Comparison of ENCODE assay signal across 10 cellular contexts in genomic region chr16:1774456-1774795, GRCh38. TPM values are rescaled to one million over a fixed set of nuclear protein-coding genes. Genes with fewer than 3 reads are reported as not detected.
DNase-seq lines count a peak whose midpoint lies in the region; FAIRE-seq and TF ChIP-seq lines count a peak whose summit lies in the region.
"Had no signal": no experiment of that assay in that cellular context is flagged by ENCODE, and none has a peak within 500 bp of the region (broad histone marks: within the 10 kb centered on the region; RNA-seq: fewer than 3 reads in every experiment).

No MANE protein-coding gene starts in this region.

- no peak overlapping the region for H3K27ac ChIP-seq in iPS-18a (ENCODE audit: low read length)
- H3K27ac ChIP-seq in tibial nerve, result peak overlapping the region in 3 of 4 donors; percentile 93 to 95 (median 93)

- H3K4me3 Mint-ChIP-seq in activated naive CD4-positive, alpha-beta T cell treated with anti-CD3 and anti-CD28 coated beads, Interleukin-2, amount 10 ng/mL, durations not matched to agents 7 days and 5 days, result peak overlapping the region; percentile 96
- H3K4me3 Mint-ChIP-seq in activated naive CD8-positive, alpha-beta T cell treated with anti-CD3 and anti-CD28 coated beads for 36 hours, result peak overlapping the region; percentile 99

- H3K4me3 ChIP-seq in iPS-18a (ENCODE audit: low read length) (peak overlapping the region; percentile 81), tibial nerve (peak overlapping the region in 2 of 4 donors; percentile 86 to 96)

- no peaks in the 10 kb centered on the region for H3K9me3 Mint-ChIP-seq in activated naive CD4-positive, alpha-beta T cell treated with anti-CD3 and anti-CD28 coated beads, Interleukin-2, amount 10 ng/mL, durations not matched to agents 7 days and 5 days
- H3K9me3 Mint-ChIP-seq in activated naive CD8-positive, alpha-beta T cell treated with anti-CD3 and anti-CD28 coated beads for 36 hours, result no peaks in the 10 kb centered on the region

- H3K4me1 Mint-ChIP-seq in activated naive CD4-positive, alpha-beta T cell treated with anti-CD3 and anti-CD28 coated beads, Interleukin-2, amount 10 ng/mL, durations not matched to agents 7 days and 5 days, result peaks cover 24% of the 10 kb centered on the region
- H3K4me1 Mint-ChIP-seq in activated naive CD8-positive, alpha-beta T cell treated with anti-CD3 and anti-CD28 coated beads for 36 hours, result peaks cover 10% of the 10 kb centered on the region

- 92 to 96% methylated on average over 6 to 7 of the region's 7 CpGs for WGBS in tibial nerve, 2 donors

- H3K4me1 ChIP-seq in iPS-18a (ENCODE audit: control insufficient read depth, low read depth, low read length) (no peaks in the 10 kb centered on the region), tibial nerve (peaks cover 0 to 58% (median 28%) of the 10 kb centered on the region in 4 donors)

- no peak overlapping the region for H3K27ac Mint-ChIP-seq in activated naive CD4-positive, alpha-beta T cell treated with anti-CD3 and anti-CD28 coated beads, Interleukin-2, amount 10 ng/mL, durations not matched to agents 7 days and 5 days
- H3K27ac Mint-ChIP-seq in activated naive CD8-positive, alpha-beta T cell treated with anti-CD3 and anti-CD28 coated beads for 36 hours, result no peak overlapping the region

- H3K36me3 Mint-ChIP-seq in activated naive CD4-positive, alpha-beta T cell treated with anti-CD3 and anti-CD28 coated beads, Interleukin-2, amount 10 ng/mL, durations not matched to agents 7 days and 5 days, result peaks cover 7% of the 10 kb centered on the region
- H3K36me3 Mint-ChIP-seq in activated naive CD8-positive, alpha-beta T cell treated with anti-CD3 and anti-CD28 coated beads for 36 hours, result peaks cover 14% of the 10 kb centered on the region

- H3K9ac ChIP-seq in iPS-18a (ENCODE audit: low read length), result no peak overlapping the region

- CTCF ChIA-PET in activated naive CD4-positive, alpha-beta T cell treated with anti-CD3 and anti-CD28 coated beads, Interleukin-2, amount 10 ng/mL, durations not matched to agents 7 days and 5 days (lab: Charles Lee), result interaction anchor here (0.9 to 1.4 kb wide), 4 partner anchors 8 to 177 kb away, joined by 3 to 9 read pairs (median 3); partner anchors contain the start of genes MAPK8IP3, NUBP2 and SPSB3

- H3K27me3 ChIP-seq in iPS-18a (ENCODE audit: control insufficient read depth, insufficient read depth, low read length) (no peaks in the 10 kb centered on the region), tibial nerve (no peaks in the 10 kb centered on the region)

- FAIRE-seq in urothelium cell line (lab: Jason Lieb, UNC), result no peak

- H3K9me3 ChIP-seq in iPS-18a (ENCODE audit: control insufficient read depth, low read depth, low read length) (no peaks in the 10 kb centered on the region), tibial nerve (no peaks in the 10 kb centered on the region)

- no peak for TF ChIP-seq EP300 in tibial nerve (IDR thresholded peaks at IDR 0.05)

- no peak for TF ChIP-seq POLR2A in tibial nerve (IDR thresholded peaks at IDR 0.05)

- no peaks in the 10 kb centered on the region for H3K27me3 Mint-ChIP-seq in activated naive CD4-positive, alpha-beta T cell treated with anti-CD3 and anti-CD28 coated beads, Interleukin-2, amount 10 ng/mL, durations not matched to agents 7 days and 5 days
- peaks cover 3% of the 10 kb centered on the region for H3K27me3 Mint-ChIP-seq in activated naive CD8-positive, alpha-beta T cell treated with anti-CD3 and anti-CD28 coated beads for 36 hours

- no peak for TF ChIP-seq CTCF in tibial nerve (IDR thresholded peaks at IDR 0.05)

- H3K36me3 ChIP-seq in iPS-18a (ENCODE audit: control insufficient read depth, low read depth, low read length) (peaks cover 16% of the 10 kb centered on the region), tibial nerve (peaks cover 0 to 54% (median 0%) of the 10 kb centered on the region in 3 donors)

- DNase-seq in activated naive CD4-positive, alpha-beta T cell treated with anti-CD3 and anti-CD28 coated beads, Interleukin-2, amount 10 ng/mL, durations not matched to agents 7 days and 5 days, result no peak
- no peak for DNase-seq in activated naive CD4-positive, alpha-beta T cell treated with Interleukin-2 at 50 U/mL for 16 hours
- no peak for DNase-seq in activated naive CD8-positive, alpha-beta T cell treated with anti-CD3 and anti-CD28 coated beads for 36 hours
- DNase-seq in tibial nerve (ENCODE audit: low spot score in 2 of 2), result no peak
- DNase-seq in NK-92 (lab: John Stamatoyannopoulos, UW; ENCODE audit: unreplicated experiment), result no peak
- no peak for DNase-seq in urothelium cell line (ENCODE audit: low spot score)
- no peak for DNase-seq in midbrain (lab: John Stamatoyannopoulos, UW)
- DNase-seq: COR-L47, NCI-H1417 treated with DMSO at 0.1 percent for 48 hours had no signal

RNA-seq across cellular contexts. Expression of gene MRPS34, which starts 1.5 kb away (rescaled TPM):
- 100 to 1,000 TPM; 187 to 190 TPM for total RNA-seq in activated naive CD8-positive, alpha-beta T cell treated with anti-CD3 and anti-CD28 coated beads for 36 hours
- 100 to 1,000 TPM in 1 of 4 donors, 10 to 100 TPM in 3; 58.1 to 121 (median 81.0) TPM for total RNA-seq in tibial nerve

RNA-seq across cellular contexts. Expression of gene EME2, which starts 1.8 kb away (rescaled TPM):
- 10 to 100 TPM; 17.2 to 20.1 TPM for total RNA-seq in activated naive CD8-positive, alpha-beta T cell treated with anti-CD3 and anti-CD28 coated beads for 36 hours
- 10 to 100 TPM; 13.2 to 41.4 (median 17.7) TPM for total RNA-seq in tibial nerve

RNA-seq across cellular contexts. Expression of gene NME3, which starts 3.1 kb away (rescaled TPM):
- total RNA-seq in activated naive CD8-positive, alpha-beta T cell treated with anti-CD3 and anti-CD28 coated beads for 36 hours, result 10 to 100 TPM; 24.5 to 24.9 TPM
- total RNA-seq in tibial nerve, result 100 to 1,000 TPM; 113 to 198 (median 128) TPM

RNA-seq across cellular contexts. Expression of gene SPSB3, which starts 7.9 kb away (rescaled TPM):
- 10 to 100 TPM; 12.3 to 12.8 TPM for total RNA-seq in activated naive CD8-positive, alpha-beta T cell treated with anti-CD3 and anti-CD28 coated beads for 36 hours
- total RNA-seq in tibial nerve, result 100 to 1,000 TPM in 3 of 4 donors, 10 to 100 TPM in 1; 90.7 to 122 (median 112) TPM

RNA-seq across cellular contexts. Expression of gene NUBP2, which starts 8.3 kb away (rescaled TPM):
- total RNA-seq in activated naive CD8-positive, alpha-beta T cell treated with anti-CD3 and anti-CD28 coated beads for 36 hours, result 10 to 100 TPM; 63.6 to 64.2 TPM
- total RNA-seq in tibial nerve, result 10 to 100 TPM; 73.5 to 93.9 (median 87.4) TPM

Comparison
In these comparisons a context has a peak if more than half of its experiments do, and no peak if none do; other contexts are left out.
1. RNA of gene NME3, which starts 3.1 kb away (total RNA-seq): 113 to 198 TPM in tibial nerve; 24.5 to 24.9 TPM in activated naive CD8-positive, alpha-beta T cell treated with anti-CD3 and anti-CD28 coated beads for 36 hours; every median in the first group is over 4 times any median in the second.